Comparison of ENCODE assay signal across 8 cellular contexts in the genomic region with DNA sequence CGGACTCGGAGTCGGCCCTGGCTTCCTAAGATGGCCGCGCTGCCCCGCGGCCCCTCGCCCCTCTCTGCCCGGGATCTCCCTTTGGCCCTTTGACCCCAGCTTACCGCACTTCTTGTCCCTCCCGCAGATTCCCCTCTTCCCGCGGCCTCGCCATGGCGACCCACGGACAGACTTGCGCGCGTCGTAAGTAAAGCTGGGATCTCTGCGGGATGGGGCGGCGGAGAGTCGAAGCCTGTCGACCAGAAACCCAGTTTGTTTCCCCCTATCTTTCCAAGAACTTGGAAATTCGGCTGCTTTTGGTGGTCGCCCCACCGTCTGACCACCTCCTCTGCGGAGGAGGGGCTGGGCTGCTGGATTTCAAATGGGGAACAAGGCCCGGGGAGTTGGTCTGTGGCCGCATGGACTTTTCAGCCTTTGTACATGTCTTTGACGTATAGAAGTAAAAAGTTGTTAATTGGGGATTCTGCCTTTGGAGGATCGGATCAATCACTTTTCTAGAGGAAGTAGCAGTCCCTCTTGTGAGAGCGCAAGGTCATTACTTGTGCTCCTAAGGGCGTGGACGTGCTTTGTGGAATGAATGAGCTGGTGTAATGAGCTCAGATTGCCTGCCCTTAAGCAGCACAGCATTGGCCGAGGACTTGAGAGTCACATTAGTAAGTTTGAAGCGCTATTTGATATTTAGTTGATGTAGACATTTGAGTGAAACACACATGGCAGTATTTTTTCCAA. TPM values are rescaled to one million over a fixed set of nuclear protein-coding genes. Genes with fewer than 3 reads are reported as not detected.
A peak's percentile ranks its signal among the peaks of the same experiment; 100 is the strongest.
DNase-seq lines count a peak whose midpoint lies in the region; ATAC-seq and TF ChIP-seq lines count a peak whose summit lies in the region.

No MANE protein-coding gene starts in this region.

- POLR2A ChIA-PET in activated CD4-positive, alpha-beta memory T cell treated with anti-CD3 and anti-CD28 coated beads, Interleukin-2, amount 10 ng/mL, durations not matched to agents 7 days and 5 days (lab: Charles Lee): interaction anchor here (0.9 to 5.1 kb wide), 20 partner anchors 10 to 1060 kb away, joined by 3 to 193 read pairs (median 7); a partner anchor contains a TSS

- H2BK15ac ChIP-seq in neuronal stem cell (ENCODE audit: low read length): no peak overlapping the region

- H4K8ac ChIP-seq in neuronal stem cell (ENCODE audit: low read depth, low read length): peak overlapping the region; percentile 32

- TF ChIP-seq CTCF in fibroblast of lung (conservative IDR thresholded peaks at IDR 0.05 in 1 of 2, IDR thresholded peaks at IDR 0.05 in 1 of 2; ENCODE audit: low read depth in 1 of 2, low read length in 2 of 2): no peak

- no peak overlapping the region for H4K91ac ChIP-seq in neuronal stem cell (ENCODE audit: low read depth, low read length, poor library complexity)

- DNase-seq in DMS 273 (lab: John Stamatoyannopoulos, UW; ENCODE audit: unreplicated experiment): peak; percentile 59
- DNase-seq in DMS 273 treated with DMSO at 0.1 percent for 48 hours (lab: John Stamatoyannopoulos, UW): no peak
- peak; percentile 43 for DNase-seq in activated CD4-positive, alpha-beta memory T cell treated with anti-CD3 and anti-CD28 coated beads, Interleukin-2, amount 10 ng/mL, durations not matched to agents 7 days and 5 days
- DNase-seq in fibroblast of lung (ENCODE audit: low read depth in 2 of 2): peak; percentile 59 to 72
- DNase-seq in neuronal stem cell (ENCODE audit: low spot score): no peak
- DNase-seq in cerebellar cortex (ENCODE audit: low spot score): no peak

- peak overlapping the region; percentile 95 for H3K14ac ChIP-seq in neuronal stem cell (ENCODE audit: low read length)

- H3K27ac ChIP-seq in fibroblast of lung (ENCODE audit: insufficient read depth, low read length) (peak overlapping the region; percentile 98), neuronal stem cell (replicated peaks; ENCODE audit: low read length) (peak overlapping the region; percentile 97)

- no peaks in the 10 kb centered on the region for H3K9me3 Mint-ChIP-seq in activated CD4-positive, alpha-beta memory T cell treated with anti-CD3 and anti-CD28 coated beads, Interleukin-2, amount 10 ng/mL, durations not matched to agents 7 days and 5 days

- H3K27me3 Mint-ChIP-seq in activated CD4-positive, alpha-beta memory T cell treated with anti-CD3 and anti-CD28 coated beads, Interleukin-2, amount 10 ng/mL, durations not matched to agents 7 days and 5 days: no peaks in the 10 kb centered on the region

- no peak overlapping the region for H2AFZ ChIP-seq in fibroblast of lung (ENCODE audit: low read length)
- peak overlapping the region; percentile 96 for H2AFZ ChIP-seq in neuronal stem cell (ENCODE audit: low read length)

- H2BK5ac ChIP-seq in neuronal stem cell (ENCODE audit: low read length): peak overlapping the region; percentile 95

- no peak for TF ChIP-seq RAD21 in Ishikawa (IDR thresholded peaks at IDR 0.05; ENCODE audit: low read depth)

- H3K79me1 ChIP-seq in neuronal stem cell (ENCODE audit: low read depth, low read length): peaks cover 7% of the 10 kb centered on the region

- peak overlapping the region; percentile 99 for H3K23ac ChIP-seq in neuronal stem cell (ENCODE audit: low read depth, low read length, poor library complexity)

- H3K79me2 ChIP-seq in fibroblast of lung (ENCODE audit: control insufficient read depth, insufficient read depth, low read length): peaks cover 46% of the 10 kb centered on the region

- H3K27ac Mint-ChIP-seq in activated CD4-positive, alpha-beta memory T cell treated with anti-CD3 and anti-CD28 coated beads, Interleukin-2, amount 10 ng/mL, durations not matched to agents 7 days and 5 days: peak overlapping the region; percentile 91

- CTCF ChIA-PET in activated CD4-positive, alpha-beta memory T cell treated with anti-CD3 and anti-CD28 coated beads, Interleukin-2, amount 10 ng/mL, durations not matched to agents 7 days and 5 days (lab: Charles Lee): interaction anchor here (1.1 to 5.2 kb wide), 5 partner anchors 11 to 97 kb away, joined by 3 to 130 read pairs (median 5); a partner anchor contains a TSS

- H2AK5ac ChIP-seq in neuronal stem cell (ENCODE audit: low read depth, low read length): no peak overlapping the region

- H3K4me2 ChIP-seq in fibroblast of lung (ENCODE audit: extremely low read depth, insufficient read depth, low read length): peak overlapping the region; percentile 86
- H3K4me2 ChIP-seq in neuronal stem cell (ENCODE audit: insufficient read depth, low read length, poor library complexity, severe bottlenecking): peak overlapping the region; percentile 79

- H2BK120ac ChIP-seq in neuronal stem cell (ENCODE audit: low read depth, low read length): peak overlapping the region; percentile 95

- peaks cover 11% of the 10 kb centered on the region for H3K4me1 ChIP-seq in fibroblast of lung (ENCODE audit: control insufficient read depth, extremely low read depth, insufficient read depth, low read length)
- peaks cover 7 to 10% of the 10 kb centered on the region in 2 donors for H3K4me1 ChIP-seq in neuronal stem cell (ENCODE audit: control insufficient read depth in 2 of 2, insufficient read depth in 1 of 2, low read depth in 1 of 2, low read length in 2 of 2)

- peak overlapping the region; percentile 100 for H3K18ac ChIP-seq in neuronal stem cell (ENCODE audit: low read length)

- H3K36me3 ChIP-seq in fibroblast of lung (ENCODE audit: control insufficient read depth, insufficient read depth, low read length) (peaks cover 6% of the 10 kb centered on the region), neuronal stem cell (replicated peaks in 1 of 2; ENCODE audit: control insufficient read depth in 2 of 2, insufficient read depth in 2 of 2, low read length in 2 of 2) (peaks cover 4 to 44% of the 10 kb centered on the region in 2 donors)

- H3K9ac ChIP-seq in fibroblast of lung (ENCODE audit: insufficient read depth, low read length): peak overlapping the region; percentile 86
- peak overlapping the region; percentile 99 for H3K9ac ChIP-seq in neuronal stem cell (ENCODE audit: low read depth, low read length, poor library complexity)

- peaks cover 34% of the 10 kb centered on the region for H3K36me3 Mint-ChIP-seq in activated CD4-positive, alpha-beta memory T cell treated with anti-CD3 and anti-CD28 coated beads, Interleukin-2, amount 10 ng/mL, durations not matched to agents 7 days and 5 days (ENCODE audit: low read depth)

- H3K9me3 ChIP-seq in fibroblast of lung (ENCODE audit: control insufficient read depth, insufficient read depth, low read depth, low read length) (no peaks in the 10 kb centered on the region), neuronal stem cell (replicated peaks in 1 of 2; ENCODE audit: control insufficient read depth in 2 of 2, insufficient read depth in 1 of 2, low read depth in 1 of 2, low read length in 2 of 2) (no peaks in the 10 kb centered on the region)

- H3K4ac ChIP-seq in neuronal stem cell (ENCODE audit: low read length): peak overlapping the region; percentile 96

- WGBS in neuronal stem cell (ENCODE audit: extremely low coverage in 2 of 2, insufficient read length in 2 of 2, insufficient replicate concordance in 1 of 2), 2 donors: no CpG with 5 or more reads among the region's 38 CpGs

- ATAC-seq in HG03571 (IDR thresholded peaks at IDR 0.05; ENCODE audit: unreplicated experiment): no peak

- no peak for TF ChIP-seq EP300 in Ishikawa (IDR thresholded peaks at IDR 0.05; ENCODE audit: borderline replicate concordance)

- peak overlapping the region; percentile 94 for H3K4me3 Mint-ChIP-seq in activated CD4-positive, alpha-beta memory T cell treated with anti-CD3 and anti-CD28 coated beads, Interleukin-2, amount 10 ng/mL, durations not matched to agents 7 days and 5 days

- peaks cover 47% of the 10 kb centered on the region for H3K4me1 Mint-ChIP-seq in activated CD4-positive, alpha-beta memory T cell treated with anti-CD3 and anti-CD28 coated beads, Interleukin-2, amount 10 ng/mL, durations not matched to agents 7 days and 5 days

- H4K20me1 ChIP-seq in fibroblast of lung (ENCODE audit: control insufficient read depth, extremely low read depth, insufficient read depth, low read length): no peaks in the 10 kb centered on the region

- peak overlapping the region; percentile 81 to 94 (median 88) for H3K4me3 ChIP-seq in fibroblast of lung (replicated peaks in 1 of 4; ENCODE audit: control extremely low read depth in 1 of 4, insufficient read depth in 1 of 4, low read depth in 3 of 4, low read length in 4 of 4)
- H3K4me3 ChIP-seq in neuronal stem cell (ENCODE audit: low read length in 2 of 2): peak overlapping the region; percentile 79 to 100

- no peaks in the 10 kb centered on the region for H3K27me3 ChIP-seq in fibroblast of lung (ENCODE audit: control insufficient read depth, insufficient read depth, low read length)
- H3K27me3 ChIP-seq in neuronal stem cell (ENCODE audit: control insufficient read depth in 3 of 3, insufficient read depth in 3 of 3, low read depth in 1 of 3, low read length in 3 of 3): no peaks in the 10 kb centered on the region

- H2BK12ac ChIP-seq in neuronal stem cell (ENCODE audit: low read length): no peak overlapping the region

TF ChIP-seq in Ishikawa, 13 proteins besides CTCF, POLR2A, EP300 and RAD21 (continues in another document):
- peak; percentile 87 for TF ChIP-seq YY1 (IDR thresholded peaks at IDR 0.05; ENCODE audit: low read depth)

RNA-seq across cellular contexts. Expression of a gene that starts 0.6 kb away (rescaled TPM):
- 100 to 1,000 TPM; 128 to 133 TPM for total RNA-seq in activated CD4-positive, alpha-beta memory T cell treated with anti-CD3 and anti-CD28 coated beads, Interleukin-2, amount 10 ng/mL, durations not matched to agents 7 days and 5 days
- 145 and 151 TPM in 2 replicates for total RNA-seq in fibroblast of lung
- polyA plus RNA-seq in fibroblast of lung: 208 and 225 TPM in 2 replicates
- 217 and 249 TPM in 2 replicates for polyA plus RNA-seq in fibroblast of lung (2012)
- polyA minus RNA-seq in fibroblast of lung (ENCODE audit: low replicate concordance): 38.6 and 41.2 TPM in 2 replicates
- 164 TPM for polyA plus RNA-seq in neuronal stem cell (2013, experiment 1 of 2)
- polyA plus RNA-seq in neuronal stem cell (2013, experiment 2 of 2): 167 TPM

RNA-seq across cellular contexts. Expression of a gene that starts 24.6 kb away (rescaled TPM):
- total RNA-seq in activated CD4-positive, alpha-beta memory T cell treated with anti-CD3 and anti-CD28 coated beads, Interleukin-2, amount 10 ng/mL, durations not matched to agents 7 days and 5 days: 10 to 100 TPM; 34.2 to 34.8 TPM
- total RNA-seq in fibroblast of lung: 5.6 and 8.3 TPM in 2 replicates
- 2.0 and 2.8 TPM in 2 replicates for polyA plus RNA-seq in fibroblast of lung
- polyA plus RNA-seq in fibroblast of lung (2012): 10.7 and 12.1 TPM in 2 replicates
- polyA minus RNA-seq in fibroblast of lung (ENCODE audit: low replicate concordance): 0.41 and 1.3 TPM in 2 replicates
- 3.8 TPM for polyA plus RNA-seq in neuronal stem cell (2013, experiment 1 of 2)
- 3.8 TPM for polyA plus RNA-seq in neuronal stem cell (2013, experiment 2 of 2)

Comparison
In these comparisons a context has a peak if more than half of its experiments do, and no peak if none do; other contexts are left out.
1. DNase-seq: peak in DMS 273 (single experiment), activated CD4-positive, alpha-beta memory T cell treated with anti-CD3 and anti-CD28 coated beads, Interleukin-2, amount 10 ng/mL, durations not matched to agents 7 days and 5 days (single experiment) and fibroblast of lung (2 of 2); none in DMS 273 treated with DMSO at 0.1 percent for 48 hours (single experiment), neuronal stem cell (single experiment) and cerebellar cortex (single experiment).